Comparison of ENCODE assay signal across 8 cellular contexts in the genomic region with DNA sequence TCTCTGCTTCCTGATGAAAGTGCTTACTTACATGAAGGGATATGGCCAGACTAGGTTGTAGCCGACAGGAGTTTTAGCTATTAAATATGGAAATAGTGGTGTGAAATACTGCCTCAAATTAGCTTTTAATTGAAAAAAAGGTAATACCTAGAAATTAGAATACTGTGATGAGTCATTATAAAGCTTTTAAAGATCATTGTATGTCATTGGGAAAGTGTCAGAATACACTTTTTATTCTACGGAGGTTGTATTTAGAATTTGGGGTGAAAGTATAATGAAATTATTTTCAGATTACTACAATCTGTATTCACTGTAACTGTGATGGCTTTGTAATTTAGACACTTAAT. TPM values are rescaled to one million over a fixed set of nuclear protein-coding genes. Genes with fewer than 3 reads are reported as not detected.
DNase-seq lines count a peak whose midpoint lies in the region; ATAC-seq and TF ChIP-seq lines count a peak whose summit lies in the region.

No MANE protein-coding gene starts in this region.

- in situ Hi-C loops in brain microvascular endothelial cell (cut with HindIII; ENCODE audit: low pct_ligation_motif_present, low sequenced_read_pairs) = no loop called here

- H3K36me3 ChIP-seq in left ventricle myocardium inferior (peaks cover 32% of the 10 kb centered on the region), brain microvascular endothelial cell (replicated peaks) (peaks cover 30% of the 10 kb centered on the region), mucosa of descending colon (ENCODE audit: low read depth) (peaks cover 9% of the 10 kb centered on the region), uterus (no peaks in the 10 kb centered on the region)

- peak overlapping the region; percentile 99 for H3K27ac ChIP-seq in left ventricle myocardium inferior (replicated peaks)
- no peak overlapping the region for H3K27ac ChIP-seq in brain microvascular endothelial cell
- peak overlapping the region; percentile 96 for H3K27ac ChIP-seq in uterus

- DNase-seq in left ventricle myocardium inferior (no peak), Right ventricle myocardium superior (no peak), brain microvascular endothelial cell (no peak), mucosa of descending colon (no peak), uterus (no peak), DMS53 (lab: John Stamatoyannopoulos, UW) (no peak)

- peaks cover 48% of the 10 kb centered on the region for H3K4me1 ChIP-seq in left ventricle myocardium inferior
- no peaks in the 10 kb centered on the region for H3K4me1 ChIP-seq in mucosa of descending colon (ENCODE audit: low read depth)
- no peaks in the 10 kb centered on the region for H3K4me1 ChIP-seq in uterus

- ATAC-seq in Right ventricle myocardium superior (ENCODE audit: poor library complexity) = no peak
- ATAC-seq in mucosa of descending colon = no peak
- no peak for ATAC-seq in HG03460 (IDR thresholded peaks at IDR 0.05; ENCODE audit: unreplicated experiment)
- ATAC-seq in HG03108 (IDR thresholded peaks at IDR 0.05; ENCODE audit: unreplicated experiment) = no peak

- intact Hi-C loops in left ventricle myocardium inferior (cut with micrococcal nuclease) (no loop called here), Right ventricle myocardium superior (cut with DNase I) (loop anchor here (5.0 kb wide), 1 partner anchor 63 kb away; a partner anchor contains a TSS), mucosa of descending colon (cut with DNase I, micrococcal nuclease) (no loop called here), uterus (cut with DNase I; ENCODE audit: low total_unique reads) (no loop called here)

- TF ChIP-seq CTCF in left ventricle myocardium inferior (IDR thresholded peaks at IDR 0.05; ENCODE audit: borderline replicate concordance) (no peak), brain microvascular endothelial cell (IDR thresholded peaks at IDR 0.05; ENCODE audit: low read depth, low read length, missing control alignments) (no peak), mucosa of descending colon (IDR thresholded peaks at IDR 0.05) (peak; percentile 0), uterus (IDR thresholded peaks at IDR 0.05) (no peak)

- H3K4me3 ChIP-seq in left ventricle myocardium inferior (peak overlapping the region; percentile 98), brain microvascular endothelial cell (ENCODE audit: low read depth, low read length) (peak overlapping the region; percentile 98), mucosa of descending colon (no peak overlapping the region), uterus (peak overlapping the region in 1 of 2 donors; percentile 67)

- no peak for TF ChIP-seq POLR2A in uterus (IDR thresholded peaks at IDR 0.05)

- H3K27me3 ChIP-seq in left ventricle myocardium inferior (ENCODE audit: low read depth) (no peaks in the 10 kb centered on the region), brain microvascular endothelial cell (replicated peaks) (no peaks in the 10 kb centered on the region), uterus (no peaks in the 10 kb centered on the region)

- H3K9me3 ChIP-seq in left ventricle myocardium inferior (replicated peaks) (no peaks in the 10 kb centered on the region), mucosa of descending colon (no peaks in the 10 kb centered on the region), uterus (no peaks in the 10 kb centered on the region)

RNA-seq across cellular contexts. Expression of a gene that starts 2.2 kb away (rescaled TPM):
- total RNA-seq in left ventricle myocardium inferior = 22.3 TPM
- 33.7 TPM for total RNA-seq in Right ventricle myocardium superior
- 100 to 1,000 TPM; 112 to 177 (median 147) TPM for total RNA-seq in mucosa of descending colon
- total RNA-seq in uterus = 10 to 100 TPM; 19.0 to 35.3 (median 25.8) TPM
